10 cellular contexts compared by ENCODE assay signal in genomic region chr1:66283583-66284041, GRCh38.
DNase-seq lines count a peak whose midpoint lies in the region; ATAC-seq lines count a peak whose summit lies in the region.
"Had no signal": no experiment of that assay in that cellular context is flagged by ENCODE, and none has a peak within 500 bp of the region (broad histone marks: within the 10 kb centered on the region; RNA-seq: fewer than 3 reads in every experiment).

No MANE protein-coding gene starts in this region.

- peak overlapping the region; percentile 75 for H3K27ac ChIP-seq in CD4-positive, CD25-positive, alpha-beta regulatory T cell (ENCODE audit: insufficient read depth, low read length, poor library complexity, severe bottlenecking)
- H3K27ac ChIP-seq: SJSA1 had no signal

- H3K4me3 ChIP-seq in CD4-positive, CD25-positive, alpha-beta regulatory T cell (ENCODE audit: low read depth, low read length) = peak overlapping the region; percentile 26
- H3K4me3 ChIP-seq: SJSA1 had no signal

- no peaks in the 10 kb centered on the region for H3K36me3 ChIP-seq in CD4-positive, CD25-positive, alpha-beta regulatory T cell (ENCODE audit: control insufficient read depth, insufficient read depth, low read length)
- H3K36me3 ChIP-seq: SJSA1 had no signal

- peaks cover 0 to 2% (median 0%) of the 10 kb centered on the region in 7 donors for H3K9me3 Mint-ChIP-seq in CD4-positive, CD25-positive, alpha-beta regulatory T cell
- H3K9me3 Mint-ChIP-seq in activated T-helper 17 cell treated with anti-CD3 and anti-CD28 coated beads, Interleukin-2, amount 50 U/mL, for 72 hours = no peaks in the 10 kb centered on the region
- H3K9me3 Mint-ChIP-seq: dendritic cell treated with granulocyte-macrophage colony-stimulating factor and Interleukin-4, amounts not matched to agents 40 ng/mL and 50 ng/mL, for 4 days had no signal

- peak overlapping the region; percentile 20 to 52 (median 47) for H3K27ac Mint-ChIP-seq in CD4-positive, CD25-positive, alpha-beta regulatory T cell
- peak overlapping the region; percentile 86 for H3K27ac Mint-ChIP-seq in activated T-helper 17 cell treated with anti-CD3 and anti-CD28 coated beads, Interleukin-2, amount 50 U/mL, for 72 hours
- H3K27ac Mint-ChIP-seq: dendritic cell treated with granulocyte-macrophage colony-stimulating factor and Interleukin-4, amounts not matched to agents 40 ng/mL and 50 ng/mL, for 4 days had no signal

- H3K9me3 ChIP-seq in CD4-positive, CD25-positive, alpha-beta regulatory T cell (ENCODE audit: control insufficient read depth in 2 of 2, low read length in 2 of 2) = no peaks in the 10 kb centered on the region
- H3K9me3 ChIP-seq: SJSA1 had no signal

- peak in 1 of 2 donors; percentile 26 for ATAC-seq in CD4-positive, CD25-positive, alpha-beta regulatory T cell (ENCODE audit: low read depth in 2 of 2)
- ATAC-seq in GM19372 (IDR thresholded peaks at IDR 0.05; ENCODE audit: low read depth, unreplicated experiment) (peak; percentile 47), HG03095 (IDR thresholded peaks at IDR 0.05; ENCODE audit: unreplicated experiment) (peak; percentile 48)
- peak; percentile 70 for ATAC-seq in activated T-helper 17 cell treated with anti-CD3 and anti-CD28 coated beads, Interleukin-2, amount 50 U/mL, for 72 hours (replicated peaks)

- H3K4me3 Mint-ChIP-seq in CD4-positive, CD25-positive, alpha-beta regulatory T cell = peak overlapping the region in 1 of 4 donors; percentile 11
- H3K4me3 Mint-ChIP-seq in activated T-helper 17 cell treated with anti-CD3 and anti-CD28 coated beads, Interleukin-2, amount 50 U/mL, for 72 hours = peak overlapping the region; percentile 47
- H3K4me3 Mint-ChIP-seq: dendritic cell treated with granulocyte-macrophage colony-stimulating factor and Interleukin-4, amounts not matched to agents 40 ng/mL and 50 ng/mL, for 4 days had no signal

- H3K27me3 ChIP-seq in CD4-positive, CD25-positive, alpha-beta regulatory T cell (ENCODE audit: control insufficient read depth, insufficient read depth, low read length) = no peaks in the 10 kb centered on the region
- H3K27me3 ChIP-seq: SJSA1 had no signal

- no peaks in the 10 kb centered on the region for H3K36me3 Mint-ChIP-seq in CD4-positive, CD25-positive, alpha-beta regulatory T cell
- peaks cover 11% of the 10 kb centered on the region for H3K36me3 Mint-ChIP-seq in activated T-helper 17 cell treated with anti-CD3 and anti-CD28 coated beads, Interleukin-2, amount 50 U/mL, for 72 hours (ENCODE audit: low read depth)

- H3K4me1 Mint-ChIP-seq in CD4-positive, CD25-positive, alpha-beta regulatory T cell = peaks cover 37 to 71% (median 59%) of the 10 kb centered on the region in 4 donors
- peaks cover 54% of the 10 kb centered on the region for H3K4me1 Mint-ChIP-seq in activated T-helper 17 cell treated with anti-CD3 and anti-CD28 coated beads, Interleukin-2, amount 50 U/mL, for 72 hours

- H3K4me1 ChIP-seq in CD4-positive, CD25-positive, alpha-beta regulatory T cell (ENCODE audit: control insufficient read depth, insufficient read depth, low read length, poor library complexity, severe bottlenecking) = peaks cover 50% of the 10 kb centered on the region

- peak in 1 of 3 donors; percentile 70 for DNase-seq in CD4-positive, CD25-positive, alpha-beta regulatory T cell
- no peak for DNase-seq in NCI-H146 treated with DMSO at 0.1 percent for 48 hours (lab: John Stamatoyannopoulos, UW; ENCODE audit: unreplicated experiment)
- DNase-seq in cerebellum (ENCODE audit: low spot score) = no peak
- no peak for DNase-seq in DMS79 treated with DMSO at 0.1 percent for 48 hours (lab: John Stamatoyannopoulos, UW)
- DNase-seq in COR-L47 (lab: John Stamatoyannopoulos, UW) = no peak

- H3K27me3 Mint-ChIP-seq in CD4-positive, CD25-positive, alpha-beta regulatory T cell = no peaks in the 10 kb centered on the region
- no peaks in the 10 kb centered on the region for H3K27me3 Mint-ChIP-seq in activated T-helper 17 cell treated with anti-CD3 and anti-CD28 coated beads, Interleukin-2, amount 50 U/mL, for 72 hours
